Comparison of ENCODE assay signal across 8 cellular contexts in genomic region chr15:57732526-57733331, GRCh38. TPM values are rescaled to one million over a fixed set of nuclear protein-coding genes. Genes with fewer than 3 reads are reported as not detected.
A peak's percentile ranks its signal among the peaks of the same experiment; 100 is the strongest.
DNase-seq lines count a peak whose midpoint lies in the region; ATAC-seq, FAIRE-seq and TF ChIP-seq lines count a peak whose summit lies in the region.

No MANE protein-coding gene starts in this region.

- TF ChIP-seq CTCF in GM12872 (IDR thresholded peaks at IDR 0.05; ENCODE audit: insufficient read depth, low read depth, low read length) (peak; percentile 89), pancreas (IDR thresholded peaks at IDR 0.05) (peak; percentile 80 to 93 (median 87))

- H3K4me1 ChIP-seq in pancreas = peaks cover 0 to 4% (median 0%) of the 10 kb centered on the region in 3 donors

- ATAC-seq in pancreas (peak; percentile 66 to 93 (median 82)), HG03571 (IDR thresholded peaks at IDR 0.05; ENCODE audit: unreplicated experiment) (no peak), HG03039 (IDR thresholded peaks at IDR 0.05; ENCODE audit: unreplicated experiment) (no peak)

- peak; percentile 37 for FAIRE-seq in pancreas (lab: Jason Lieb, UNC)

- WGBS in pancreas, 2 donors = 33 to 36% methylated on average over 12 of the region's 12 CpGs

- H3K36me3 ChIP-seq in pancreas = no peaks in the 10 kb centered on the region

- DNase-seq in AG08396 (ENCODE audit: low spot score) = peak; percentile 39
- DNase-seq in NCI-H345 treated with DMSO at 0.1 percent for 48 hours (lab: John Stamatoyannopoulos, UW; ENCODE audit: unreplicated experiment) = peak; percentile 2
- DNase-seq in activated CD8-positive, alpha-beta memory T cell treated with anti-CD3 and anti-CD28 coated beads, Interleukin-2, amount 50 U/mL, for 48 hours = peak; percentile 69
- peak; percentile 48 for DNase-seq in fibroblast of the conjunctiva (ENCODE audit: low read depth)
- peak in 5 of 6 donors; percentile 27 to 71 (median 52) for DNase-seq in pancreas

- no peaks in the 10 kb centered on the region for H3K9me3 ChIP-seq in pancreas

- H3K27ac ChIP-seq in pancreas = no peak overlapping the region

- no peaks in the 10 kb centered on the region for H3K27me3 ChIP-seq in pancreas

- H3K4me3 ChIP-seq in pancreas = no peak overlapping the region

- intact Hi-C loops in pancreas (cut with DNase I) = no loop called here

RNA-seq across cellular contexts. Expression of gene POLR2M, which starts 26.2 kb away (rescaled TPM):
- total RNA-seq in pancreas = 10 to 100 TPM; 30.3 to 54.1 (median 38.7) TPM
- polyA plus RNA-seq in pancreas = 10 to 100 TPM; 38.7 to 47.4 TPM

Comparison
In these comparisons a context has a peak if more than half of its experiments do, and no peak if none do; other contexts are left out.
1. DNase-seq: peak in every context shown above with its lines; median percentile 69 in activated CD8-positive, alpha-beta memory T cell treated with anti-CD3 and anti-CD28 coated beads, Interleukin-2, amount 50 U/mL, for 48 hours; 52 in pancreas; 48 in fibroblast of the conjunctiva; 39 in AG08396; 2 in NCI-H345 treated with DMSO at 0.1 percent for 48 hours.
2. ATAC-seq: peak in pancreas (4 of 4); none in HG03571 (single experiment) and HG03039 (single experiment).